In genomic region chr3:66000506-66000905, GRCh38 we compare ENCODE assay signal across 18 cellular contexts.
"Had no signal": no experiment of that assay in that cellular context is flagged by ENCODE, and none has a peak within 500 bp of the region (broad histone marks: within the 10 kb centered on the region; RNA-seq: fewer than 3 reads in every experiment).

No MANE protein-coding gene starts in this region.

- DNase-seq: activated CD4-positive, alpha-beta memory T cell treated with anti-CD3 and anti-CD28 coated beads, Interleukin-2, amount 10 ng/mL, durations not matched to agents 7 days and 5 days; activated CD4-positive, alpha-beta T cell treated with anti-CD3 and anti-CD28 coated beads for 48 hours; activated CD4-positive, CD25-positive, alpha-beta regulatory T cell; activated CD8-positive, alpha-beta memory T cell treated with anti-CD3 and anti-CD28 coated beads, Interleukin-2, amount 10 ng/mL, durations not matched to agents 7 days and 5 days; activated naive CD4-positive, alpha-beta T cell; anterior cingulate cortex; effector CD4-positive, alpha-beta T cell; hippocampal formation; left colon; mammary epithelial cell; nephron progenitor cell; nucleus accumbens; spleen; stimulated activated naive B cell treated with anti-CD40 and anti-IgM and Interleukin-4, amounts not matched to agents 10 μg/mL and 1 μg/mL and 100 μg/mL, for 72 hours; thyroid gland had no signal

- H3K4me3 Mint-ChIP-seq: activated CD4-positive, alpha-beta memory T cell treated with anti-CD3 and anti-CD28 coated beads, Interleukin-2, amount 10 ng/mL, durations not matched to agents 7 days and 5 days; activated CD8-positive, alpha-beta memory T cell treated with anti-CD3 and anti-CD28 coated beads, Interleukin-2, amount 10 ng/mL, durations not matched to agents 7 days and 5 days; brain; nephron progenitor cell; stimulated activated naive B cell treated with anti-CD40 and anti-IgM and Interleukin-4, amounts not matched to agents 10 μg/mL and 1 μg/mL and 100 μg/mL, for 72 hours; T-helper 1 cell treated with Interleukin-12 subunit alpha and Interleukin-12 subunit beta and Interleukin-4 antibody, amounts not matched to agents 30 μg/mL and 1 μg/mL, for 36 hours had no signal

- H3K9me3 Mint-ChIP-seq: activated CD4-positive, alpha-beta memory T cell treated with anti-CD3 and anti-CD28 coated beads, Interleukin-2, amount 10 ng/mL, durations not matched to agents 7 days and 5 days; brain; nephron progenitor cell; T-helper 1 cell treated with Interleukin-12 subunit alpha and Interleukin-12 subunit beta and Interleukin-4 antibody, amounts not matched to agents 30 μg/mL and 1 μg/mL, for 36 hours had no signal

- H3K4me3 ChIP-seq: coronary artery, spleen, thyroid gland had no signal

- ATAC-seq: activated CD8-positive, alpha-beta memory T cell treated with anti-CD3 and anti-CD28 coated beads, Interleukin-2, amount 10 ng/mL, durations not matched to agents 7 days and 5 days; left colon; stimulated activated naive B cell treated with anti-CD40 and anti-IgM and Interleukin-4, amounts not matched to agents 10 μg/mL and 1 μg/mL and 100 μg/mL, for 72 hours had no signal

- H3K27ac ChIP-seq: coronary artery, thyroid gland had no signal

- H3K27me3 ChIP-seq: spleen, thyroid gland had no signal

- H3K36me3 ChIP-seq: spleen, thyroid gland had no signal

- H3K4me1 Mint-ChIP-seq: activated CD4-positive, alpha-beta memory T cell treated with anti-CD3 and anti-CD28 coated beads, Interleukin-2, amount 10 ng/mL, durations not matched to agents 7 days and 5 days; activated CD8-positive, alpha-beta memory T cell treated with anti-CD3 and anti-CD28 coated beads, Interleukin-2, amount 10 ng/mL, durations not matched to agents 7 days and 5 days; stimulated activated naive B cell treated with anti-CD40 and anti-IgM and Interleukin-4, amounts not matched to agents 10 μg/mL and 1 μg/mL and 100 μg/mL, for 72 hours had no signal

- H3K36me3 Mint-ChIP-seq: activated CD8-positive, alpha-beta memory T cell treated with anti-CD3 and anti-CD28 coated beads, Interleukin-2, amount 10 ng/mL, durations not matched to agents 7 days and 5 days; brain; stimulated activated naive B cell treated with anti-CD40 and anti-IgM and Interleukin-4, amounts not matched to agents 10 μg/mL and 1 μg/mL and 100 μg/mL, for 72 hours had no signal

- H3K27me3 Mint-ChIP-seq: activated CD4-positive, alpha-beta memory T cell treated with anti-CD3 and anti-CD28 coated beads, Interleukin-2, amount 10 ng/mL, durations not matched to agents 7 days and 5 days; activated CD8-positive, alpha-beta memory T cell treated with anti-CD3 and anti-CD28 coated beads, Interleukin-2, amount 10 ng/mL, durations not matched to agents 7 days and 5 days had no signal

- H3K27ac Mint-ChIP-seq: activated CD4-positive, alpha-beta memory T cell treated with anti-CD3 and anti-CD28 coated beads, Interleukin-2, amount 10 ng/mL, durations not matched to agents 7 days and 5 days; activated CD8-positive, alpha-beta memory T cell treated with anti-CD3 and anti-CD28 coated beads, Interleukin-2, amount 10 ng/mL, durations not matched to agents 7 days and 5 days; brain; nephron progenitor cell; stimulated activated naive B cell treated with anti-CD40 and anti-IgM and Interleukin-4, amounts not matched to agents 10 μg/mL and 1 μg/mL and 100 μg/mL, for 72 hours; T-helper 1 cell treated with Interleukin-12 subunit alpha and Interleukin-12 subunit beta and Interleukin-4 antibody, amounts not matched to agents 30 μg/mL and 1 μg/mL, for 36 hours had no signal

- H3K9me3 ChIP-seq: spleen, thyroid gland had no signal
